10 cellular contexts compared by ENCODE assay signal in the genomic region with DNA sequence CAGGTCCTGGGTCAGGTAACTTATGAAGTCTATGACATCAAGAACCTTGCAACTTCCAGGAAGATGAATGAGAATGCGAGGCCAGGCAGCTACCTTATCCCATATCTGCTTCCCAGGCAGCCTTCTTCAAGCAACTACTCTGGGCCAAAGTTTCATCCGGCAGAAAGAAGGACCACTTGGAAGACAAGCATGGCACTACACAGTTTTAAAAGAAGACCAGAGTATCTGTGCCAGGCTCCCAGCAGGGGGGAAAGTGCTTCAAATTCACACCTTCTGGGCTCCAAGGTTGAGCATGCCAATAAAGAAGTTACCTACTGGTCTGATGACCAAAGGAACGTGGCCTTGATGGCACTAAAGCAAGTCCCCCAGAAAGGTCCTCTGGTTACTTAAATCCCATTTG.
A peak's percentile ranks its signal among the peaks of the same experiment; 100 is the strongest.
DNase-seq lines count a peak whose midpoint lies in the region; ATAC-seq and TF ChIP-seq lines count a peak whose summit lies in the region.
"Had no signal": no experiment of that assay in that cellular context is flagged by ENCODE, and none has a peak within 500 bp of the region (broad histone marks: within the 10 kb centered on the region; RNA-seq: fewer than 3 reads in every experiment).

No MANE protein-coding gene starts in this region.

- intact Hi-C loops in ovary (cut with DNase I), result loop anchor here in 1 of 4 donors (10.0 kb wide), 1 partner anchor 140 kb away; no protein-coding TSS in a partner anchor

- POLR2A ChIA-PET in BJ (lab: Charles Lee), result interaction anchor here (0.6 kb wide), 2 partner anchors 44 to 183 kb away, joined by 3 to 5 read pairs; no protein-coding TSS in a partner anchor

- no peak for TF ChIP-seq EP300 in ovary (IDR thresholded peaks at IDR 0.05)

- peak overlapping the region; percentile 96 for H3K27ac ChIP-seq in OCI-LY3 (ENCODE audit: low read length)
- peak overlapping the region; percentile 96 for H3K27ac ChIP-seq in duodenal mucosa (ENCODE audit: low read depth, low read length)
- peak overlapping the region; percentile 96 to 97 for H3K27ac ChIP-seq in ovary

- no peaks in the 10 kb centered on the region for H3K9me3 ChIP-seq in OCI-LY3 (ENCODE audit: insufficient read depth, low read length)
- no peaks in the 10 kb centered on the region for H3K9me3 ChIP-seq in duodenal mucosa (ENCODE audit: control insufficient read depth in 1 of 2, low read length in 2 of 2)
- no peaks in the 10 kb centered on the region for H3K9me3 ChIP-seq in ovary

- CTCF ChIA-PET in BJ (lab: Yijun Ruan, JAX), result interaction anchor here (1.1 to 20.7 kb wide), 6 partner anchors 10 to 60 kb away, joined by 3 to 332 read pairs (median 6); no protein-coding TSS in a partner anchor

- H3K4me1 ChIP-seq in OCI-LY3 (ENCODE audit: low read length) (peaks cover 67% of the 10 kb centered on the region), duodenal mucosa (ENCODE audit: control insufficient read depth in 1 of 2, insufficient read depth in 2 of 2, low read length in 2 of 2) (peaks cover 57 to 61% of the 10 kb centered on the region in 2 donors), ovary (ENCODE audit: insufficient read depth) (peaks cover 38% of the 10 kb centered on the region)

- no peak for DNase-seq in BJ (ENCODE audit: low read depth)
- peak in 1 of 5 donors; percentile 21 for DNase-seq in ovary
- no peak for DNase-seq in NCI-H1105 treated with DMSO at 0.1 percent for 48 hours (lab: John Stamatoyannopoulos, UW)
- DNase-seq in NCI-H526 treated with DMSO at 0.1 percent for 48 hours (lab: John Stamatoyannopoulos, UW), result no peak
- no peak for DNase-seq in kidney tubule cell (ENCODE audit: low spot score)
- DNase-seq: DND-41, NCI-H524 had no signal

- H3K79me2 ChIP-seq in OCI-LY3 (ENCODE audit: low read length), result peaks cover 73% of the 10 kb centered on the region

- WGBS in ovary, 3 donors, result 72 to 82% (median 77%) methylated on average over 3 of the region's 3 CpGs

- ATAC-seq in HG03460 (IDR thresholded peaks at IDR 0.05; ENCODE audit: unreplicated experiment), result no peak

- peaks cover 18% of the 10 kb centered on the region for H4K20me1 ChIP-seq in OCI-LY3 (ENCODE audit: insufficient read depth, low read length)

- H3K9ac ChIP-seq in OCI-LY3 (ENCODE audit: low read length) (peak overlapping the region; percentile 95), duodenal mucosa (ENCODE audit: low read depth in 1 of 2, low read length in 2 of 2) (peak overlapping the region; percentile 71 to 95)

- H3K4me3 ChIP-seq in BJ (ENCODE audit: low read depth, low read length) (0 out of 2 replicates have a peak overlapping the region, but pooled peaks have one; percentile 15), OCI-LY3 (ENCODE audit: low read length) (peak overlapping the region; percentile 86), duodenal mucosa (ENCODE audit: low read depth in 1 of 2, low read length in 2 of 2) (peak overlapping the region; percentile 85 to 93), ovary (peak overlapping the region; percentile 28)

- peak overlapping the region; percentile 91 for H3K4me2 ChIP-seq in OCI-LY3 (ENCODE audit: low read length)

- H3K27me3 ChIP-seq in BJ (ENCODE audit: control insufficient read depth, insufficient read depth, low read length) (no peaks in the 10 kb centered on the region), OCI-LY3 (ENCODE audit: low read depth, low read length) (no peaks in the 10 kb centered on the region), duodenal mucosa (ENCODE audit: control insufficient read depth in 1 of 2, insufficient read depth in 2 of 2, low read length in 2 of 2) (no peaks in the 10 kb centered on the region), ovary (no peaks in the 10 kb centered on the region)

- TF ChIP-seq POLR2A in ovary (IDR thresholded peaks at IDR 0.05), result no peak

- H3K36me3 ChIP-seq in BJ (ENCODE audit: control insufficient read depth, insufficient read depth, low read length) (no peaks in the 10 kb centered on the region; the same call in 1 of the 2 replicates), OCI-LY3 (replicated peaks; ENCODE audit: low read depth, low read length) (peaks cover 20% of the 10 kb centered on the region), duodenal mucosa (ENCODE audit: control insufficient read depth in 1 of 2, insufficient read depth in 2 of 2, low read length in 2 of 2) (peaks cover 0 to 4% of the 10 kb centered on the region in 2 donors), ovary (no peaks in the 10 kb centered on the region)

- H2AFZ ChIP-seq in OCI-LY3 (ENCODE audit: low read depth, low read length), result no peak overlapping the region

- TF ChIP-seq CTCF in BJ (IDR thresholded peaks at IDR 0.05; ENCODE audit: insufficient read depth, low read depth, low read length) (no peak), OCI-LY3 (IDR thresholded peaks at IDR 0.05; ENCODE audit: low read depth, low read length) (no peak), ovary (IDR thresholded peaks at IDR 0.05) (no peak)

Comparison
In these comparisons a context has a peak if more than half of its experiments do, and no peak if none do; other contexts are left out.
1. H3K4me3 ChIP-seq: peak in every context shown above with its lines; median percentile 89 in duodenal mucosa; 86 in OCI-LY3; 28 in ovary; 15 in BJ.